ENCODE assay signal across 8 cellular contexts in genomic region chr19:57527136-57527881, GRCh38. TPM values are rescaled to one million over a fixed set of nuclear protein-coding genes. Genes with fewer than 3 reads are reported as not detected.
DNase-seq lines count a peak whose midpoint lies in the region; ATAC-seq and TF ChIP-seq lines count a peak whose summit lies in the region.

Gene ZNF549, plus strand, starts transcription at chr19:57527356. Its CDS starts 218 bp downstream, at chr19:57527574.

- peak within 1 kb of the TSS; percentile 79 for H3K27ac ChIP-seq in CD4-positive, alpha-beta memory T cell (ENCODE audit: low read depth, low read length)

- H3K27me3 Mint-ChIP-seq in CD4-positive, alpha-beta memory T cell = peaks cover 0 to 4% of the 10 kb centered on the region in 2 donors

- peaks cover 41 to 47% of the 10 kb centered on the region in 2 donors for H3K36me3 Mint-ChIP-seq in CD4-positive, alpha-beta memory T cell

- peak within 1 kb of the TSS; percentile 15 to 99 for H3K4me3 ChIP-seq in CD4-positive, alpha-beta memory T cell (ENCODE audit: low read length in 2 of 2)
- peak within 1 kb of the TSS; percentile 95 for H3K4me3 ChIP-seq in epithelial cell of esophagus (ENCODE audit: low read length)

- H3K9me3 Mint-ChIP-seq in CD4-positive, alpha-beta memory T cell = peaks cover 3 to 67% (median 54%) of the 10 kb centered on the region in 8 donors

- peaks cover 16% of the 10 kb centered on the region for H3K4me1 ChIP-seq in CD4-positive, alpha-beta memory T cell (ENCODE audit: insufficient read depth, low read length)

- peak; percentile 100 for ATAC-seq in GM19452 (IDR thresholded peaks at IDR 0.05; ENCODE audit: unreplicated experiment)
- ATAC-seq in HG03575 (IDR thresholded peaks at IDR 0.05; ENCODE audit: extremely low read depth, insufficient number of reproducible peaks, low FRiP score, unreplicated experiment) = peak; percentile 50

- no peaks in the 10 kb centered on the region for H3K27me3 ChIP-seq in CD4-positive, alpha-beta memory T cell (ENCODE audit: insufficient read depth, low read length)

- H3K9me3 ChIP-seq in CD4-positive, alpha-beta memory T cell (ENCODE audit: control insufficient read depth in 1 of 2, low read length in 2 of 2) = peaks cover 0 to 14% of the 10 kb centered on the region in 2 donors

- intact Hi-C loops in CD4-positive, alpha-beta memory T cell (cut with micrococcal nuclease) = loop anchor here (1.0 kb wide), 9 partner anchors 28 to 656 kb away; partner anchors contain the start of genes ZNF17, ZNF274, ZNF416 and ZNF543

- peak; percentile 88 to 93 (median 90) for DNase-seq in CD4-positive, alpha-beta memory T cell
- DNase-seq in NOMO-1 treated with DMSO at 0.1 percent for 48 hours (lab: John Stamatoyannopoulos, UW; ENCODE audit: unreplicated experiment) (peak; percentile 65), epithelial cell of esophagus (ENCODE audit: low read depth) (peak; percentile 97), midbrain (lab: John Stamatoyannopoulos, UW) (peak; percentile 82)
- DNase-seq in activated CD8-positive, alpha-beta memory T cell treated with anti-CD3 and anti-CD28 coated beads, Interleukin-2, amount 50 U/mL, for 4 hours = peak; percentile 82
- DNase-seq in stimulated activated CD8-positive, alpha-beta memory T cell treated with anti-CD3 and anti-CD28 coated beads, Interleukin-15, amount 100 ng/mL, for 4 hours (ENCODE audit: low read depth in 2 of 2) = peak; percentile 71 to 82

- POLR2A ChIA-PET in CD4-positive, alpha-beta memory T cell (lab: Charles Lee; ENCODE audit: partially characterized antibody) = interaction anchor here (0.6 to 1.3 kb wide), 15 partner anchors 24 to 361 kb away, joined by 3 to 7 read pairs (median 4); partner anchors contain the start of genes ZNF211, ZNF416, ZNF419 and ZNF550

- TF ChIP-seq CTCF in epithelial cell of esophagus (IDR thresholded peaks at IDR 0.05; ENCODE audit: insufficient read depth, low read depth, low read length, missing control alignments) = no peak

- peaks cover 16% of the 10 kb centered on the region for H3K36me3 ChIP-seq in CD4-positive, alpha-beta memory T cell (ENCODE audit: insufficient read depth, low read length)

- CTCF ChIA-PET in CD4-positive, alpha-beta memory T cell (lab: Charles Lee; ENCODE audit: partially characterized antibody) = no interaction called here

- peak within 1 kb of the TSS; percentile 86 to 98 (median 92) for H3K4me3 Mint-ChIP-seq in CD4-positive, alpha-beta memory T cell

- peaks cover 16 to 31% (median 22%) of the 10 kb centered on the region in 4 donors for H3K4me1 Mint-ChIP-seq in CD4-positive, alpha-beta memory T cell

- peak within 1 kb of the TSS; percentile 86 to 97 (median 92) for H3K27ac Mint-ChIP-seq in CD4-positive, alpha-beta memory T cell

RNA-seq across cellular contexts. Expression of gene ZNF549, which starts in this region (rescaled TPM):
- 10 to 100 TPM; 20.5 to 21.8 TPM for total RNA-seq in CD4-positive, alpha-beta memory T cell
- 1 to 10 TPM; 8.0 to 9.0 TPM for polyA plus RNA-seq in CD4-positive, alpha-beta memory T cell

Comparison
In these comparisons a context has a peak if more than half of its experiments do, and no peak if none do; other contexts are left out.
1. Peak in every context shown above with its lines: DNase-seq, ATAC-seq, H3K4me3 ChIP-seq and H3K27ac ChIP-seq.